ENCODE assay signal across 14 cellular contexts in genomic region chr1:150020711-150021110, GRCh38. TPM values are rescaled to one million over a fixed set of nuclear protein-coding genes. Genes with fewer than 3 reads are reported as not detected.
DNase-seq lines count a peak whose midpoint lies in the region; TF ChIP-seq lines count a peak whose summit lies in the region.
"Had no signal": no experiment of that assay in that cellular context is flagged by ENCODE, and none has a peak within 500 bp of the region (broad histone marks: within the 10 kb centered on the region; RNA-seq: fewer than 3 reads in every experiment).

No MANE protein-coding gene starts in this region.

- TF ChIP-seq CTCF in Calu3 (IDR thresholded peaks at IDR 0.05; ENCODE audit: unreplicated experiment), result no peak
- no peak for TF ChIP-seq CTCF in colonic mucosa (IDR thresholded peaks at IDR 0.05)
- no peak for TF ChIP-seq CTCF in nephron (IDR thresholded peaks at IDR 0.05; ENCODE audit: unreplicated experiment in 3 of 3)
- no peak for TF ChIP-seq CTCF in tibial artery (IDR thresholded peaks at IDR 0.05)

- H3K36me3 ChIP-seq in colonic mucosa, result no peaks in the 10 kb centered on the region
- no peaks in the 10 kb centered on the region for H3K36me3 ChIP-seq in tibial artery

- BruUV-seq in Calu3 (replicated peaks; lab: Mats Ljungman, UMichigan), result no TSS peak

- intact Hi-C loops in Calu3 (cut with micrococcal nuclease; ENCODE audit: unreplicated experiment) (no loop called here), colonic mucosa (cut with DNase I) (no loop called here), tibial artery (cut with DNase I; ENCODE audit: low total_unique reads) (no loop called here)

- peak overlapping the region; percentile 66 for H3K27ac Mint-ChIP-seq in Calu3 (ENCODE audit: unreplicated experiment)
- H3K27ac Mint-ChIP-seq in nephron, result peak overlapping the region; percentile 23 to 70 (median 35)

- H3K9me3 ChIP-seq in colonic mucosa (no peaks in the 10 kb centered on the region), tibial artery (no peaks in the 10 kb centered on the region)

- no peaks in the 10 kb centered on the region for H3K27me3 Mint-ChIP-seq in Calu3 (ENCODE audit: unreplicated experiment)
- no peaks in the 10 kb centered on the region for H3K27me3 Mint-ChIP-seq in nephron (ENCODE audit: low read depth)

- peak overlapping the region; percentile 37 for H3K4me3 Mint-ChIP-seq in Calu3 (ENCODE audit: low read depth, unreplicated experiment)
- no peak overlapping the region for H3K4me3 Mint-ChIP-seq in nephron
- H3K4me3 Mint-ChIP-seq: CD8-positive, alpha-beta memory T cell had no signal

- H3K4me3 ChIP-seq in colonic mucosa (no peak overlapping the region), tibial artery (no peak overlapping the region)

- H3K36me3 Mint-ChIP-seq in Calu3 (ENCODE audit: insufficient read depth, unreplicated experiment) (peaks cover 12% of the 10 kb centered on the region), nephron (ENCODE audit: low read depth) (no peaks in the 10 kb centered on the region)
- H3K36me3 Mint-ChIP-seq: CD8-positive, alpha-beta memory T cell had no signal

- no peak for DNase-seq in Calu3
- no peak for DNase-seq in colonic mucosa
- no peak for DNase-seq in tibial artery
- no peak for DNase-seq in stimulated activated naive CD4-positive, alpha-beta T cell (lab: John Stamatoyannopoulos, UW)
- DNase-seq in GM19240 (ENCODE audit: insufficient read length, low spot score), result no peak
- DNase-seq in AG08395 (ENCODE audit: low spot score), result no peak
- DNase-seq: CD8-positive, alpha-beta memory T cell; DMS 273 treated with DMSO at 0.1 percent for 48 hours; NCI-H2029 treated with DMSO at 0.1 percent for 48 hours; NCI-H510A treated with DMSO at 0.1 percent for 48 hours; SHP77 treated with DMSO at 0.1 percent for 48 hours had no signal

- H3K4me1 Mint-ChIP-seq in Calu3 (ENCODE audit: low read depth, unreplicated experiment) (peaks cover 48% of the 10 kb centered on the region), nephron (peaks cover 8% of the 10 kb centered on the region)
- H3K4me1 Mint-ChIP-seq: CD8-positive, alpha-beta memory T cell had no signal

- H3K4me1 ChIP-seq in colonic mucosa, result no peaks in the 10 kb centered on the region
- H3K4me1 ChIP-seq in tibial artery, result peaks cover 0 to 25% (median 10%) of the 10 kb centered on the region in 4 donors

- H3K9me3 Mint-ChIP-seq in Calu3 (ENCODE audit: low read depth, unreplicated experiment) (no peaks in the 10 kb centered on the region), nephron (no peaks in the 10 kb centered on the region)
- H3K9me3 Mint-ChIP-seq: CD8-positive, alpha-beta memory T cell had no signal

- no peaks in the 10 kb centered on the region for H3K27me3 ChIP-seq in colonic mucosa
- H3K27me3 ChIP-seq in tibial artery, result no peaks in the 10 kb centered on the region

- peak overlapping the region; percentile 60 for H3K27ac ChIP-seq in colonic mucosa
- peak overlapping the region; percentile 53 to 58 for H3K27ac ChIP-seq in tibial artery
- H3K27ac ChIP-seq: HL-60, KMS-11 had no signal

- CTCF ChIA-PET in Calu3 (lab: Charles Lee), result interaction anchor here (1.5 kb wide), 1 partner anchor 10 kb away, joined by 7 read pairs; the partner anchor contains the start of gene OTUD7B

- H3K9ac ChIP-seq in colonic mucosa (ENCODE audit: low read depth in 2 of 2, low read length in 2 of 2), result no peak overlapping the region
- H3K9ac ChIP-seq: KMS-11 had no signal

RNA-seq across cellular contexts. Expression of gene OTUD7B, which starts 10.2 kb away (rescaled TPM):
- total RNA-seq in Calu3 (2022) (34.9 and 36.6 TPM in 2 replicates), colonic mucosa (10 to 100 TPM; 33.7 to 38.7 TPM)

RNA-seq across cellular contexts. Expression of gene VPS45, which starts 46.9 kb away (rescaled TPM):
- total RNA-seq in Calu3 (2022) (35.0 and 37.9 TPM in 2 replicates), colonic mucosa (10 to 100 TPM; 30.3 to 30.6 TPM)
